12 cellular contexts compared by ENCODE assay signal in genomic region chr22:20110359-20110985, GRCh38. TPM values are rescaled to one million over a fixed set of nuclear protein-coding genes. Genes with fewer than 3 reads are reported as not detected.
DNase-seq lines count a peak whose midpoint lies in the region; ATAC-seq and TF ChIP-seq lines count a peak whose summit lies in the region.
"Had no signal": no experiment of that assay in that cellular context is flagged by ENCODE, and none has a peak within 500 bp of the region (broad histone marks: within the 10 kb centered on the region; RNA-seq: fewer than 3 reads in every experiment).

No MANE protein-coding gene starts in this region.

- peak overlapping the region; percentile 95 for H3K23ac ChIP-seq in neuronal stem cell (ENCODE audit: low read depth, low read length, poor library complexity)

- H4K8ac ChIP-seq in neuronal stem cell (ENCODE audit: low read depth, low read length) = no peak overlapping the region

- no peak overlapping the region for H3K14ac ChIP-seq in neuronal stem cell (ENCODE audit: low read length)

- H3K27me3 Mint-ChIP-seq in activated CD8-positive, alpha-beta memory T cell treated with anti-CD3 and anti-CD28 coated beads, Interleukin-2, amount 10 ng/mL, durations not matched to agents 7 days and 5 days = no peaks in the 10 kb centered on the region
- no peaks in the 10 kb centered on the region for H3K27me3 Mint-ChIP-seq in activated naive CD8-positive, alpha-beta T cell treated with anti-CD3 and anti-CD28 coated beads, Interleukin-2, amount 10 ng/mL, durations not matched to agents 7 days and 5 days

- H2AK5ac ChIP-seq in neuronal stem cell (ENCODE audit: low read depth, low read length) = no peak overlapping the region

- H3K36me3 ChIP-seq in HEK293 (ENCODE audit: control insufficient read depth in 2 of 2, insufficient read depth in 1 of 2, low read length in 2 of 2) (peaks cover 4 to 99% of the 10 kb centered on the region in 2 experiments; a peak in 2 of 3 replicates), neuronal stem cell (replicated peaks in 1 of 2; ENCODE audit: control insufficient read depth in 2 of 2, insufficient read depth in 2 of 2, low read length in 2 of 2) (peaks cover 90 to 100% of the 10 kb centered on the region in 2 donors)

- no peak overlapping the region for H2BK12ac ChIP-seq in neuronal stem cell (ENCODE audit: low read length)

- H3K27ac ChIP-seq in HEK293 (ENCODE audit: extremely low read depth, low read depth, low read length) = peak overlapping the region; percentile 18; the same call in 1 of the 2 replicates
- no peak overlapping the region for H3K27ac ChIP-seq in neuronal stem cell (replicated peaks; ENCODE audit: low read length)
- H3K27ac ChIP-seq: pancreas, upper lobe of left lung had no signal

- H3K4ac ChIP-seq in neuronal stem cell (ENCODE audit: low read length) = no peak overlapping the region

- peaks cover 38% of the 10 kb centered on the region for H3K4me1 Mint-ChIP-seq in activated CD8-positive, alpha-beta memory T cell treated with anti-CD3 and anti-CD28 coated beads, Interleukin-2, amount 10 ng/mL, durations not matched to agents 7 days and 5 days
- peaks cover 25% of the 10 kb centered on the region for H3K4me1 Mint-ChIP-seq in activated naive CD8-positive, alpha-beta T cell treated with anti-CD3 and anti-CD28 coated beads, Interleukin-2, amount 10 ng/mL, durations not matched to agents 7 days and 5 days

- no peaks in the 10 kb centered on the region for H3K9me3 Mint-ChIP-seq in activated CD8-positive, alpha-beta memory T cell treated with anti-CD3 and anti-CD28 coated beads, Interleukin-2, amount 10 ng/mL, durations not matched to agents 7 days and 5 days (ENCODE audit: low read depth)
- H3K9me3 Mint-ChIP-seq in activated naive CD8-positive, alpha-beta T cell treated with anti-CD3 and anti-CD28 coated beads, Interleukin-2, amount 10 ng/mL, durations not matched to agents 7 days and 5 days = no peaks in the 10 kb centered on the region

- H2BK5ac ChIP-seq in neuronal stem cell (ENCODE audit: low read length) = no peak overlapping the region

- POLR2A ChIA-PET in HEK293 (lab: Yijun Ruan, JAX) = interaction anchor here (0.7 to 1.5 kb wide), 5 partner anchors 14 to 31 kb away, joined by 3 to 5 read pairs (median 3); partner anchors contain the start of gene DGCR8
- POLR2A ChIA-PET in activated naive CD8-positive, alpha-beta T cell treated with anti-CD3 and anti-CD28 coated beads, Interleukin-2, amount 10 ng/mL, durations not matched to agents 7 days and 5 days (lab: Charles Lee) = interaction anchor here (1.4 to 3.3 kb wide), 3 partner anchors 9 to 90 kb away, joined by 3 to 20 read pairs (median 8); partner anchors contain the start of gene TANGO2

- no peak for ATAC-seq in activated CD8-positive, alpha-beta memory T cell treated with anti-CD3 and anti-CD28 coated beads, Interleukin-2, amount 10 ng/mL, durations not matched to agents 7 days and 5 days
- no peak for ATAC-seq in activated naive CD8-positive, alpha-beta T cell treated with anti-CD3 and anti-CD28 coated beads, Interleukin-2, amount 10 ng/mL, durations not matched to agents 7 days and 5 days (ENCODE audit: low read depth)
- no peak for ATAC-seq in sciatic nerve

- intact Hi-C loops in sciatic nerve (cut with DNase I) = no loop called here

- WGBS in neuronal stem cell (ENCODE audit: extremely low coverage in 2 of 2, insufficient read length in 2 of 2, insufficient replicate concordance in 1 of 2), 2 donors = no CpG with 5 or more reads among the region's 9 CpGs

- peaks cover 18% of the 10 kb centered on the region for H3K36me3 Mint-ChIP-seq in activated CD8-positive, alpha-beta memory T cell treated with anti-CD3 and anti-CD28 coated beads, Interleukin-2, amount 10 ng/mL, durations not matched to agents 7 days and 5 days
- H3K36me3 Mint-ChIP-seq in activated naive CD8-positive, alpha-beta T cell treated with anti-CD3 and anti-CD28 coated beads, Interleukin-2, amount 10 ng/mL, durations not matched to agents 7 days and 5 days = peaks cover 6% of the 10 kb centered on the region

- H3K4me3 ChIP-seq in HEK293 (ENCODE audit: low read depth, low read length) (no peak overlapping the region), neuronal stem cell (ENCODE audit: low read length in 2 of 2) (no peak overlapping the region)
- H3K4me3 ChIP-seq: pancreas, upper lobe of left lung had no signal

- no peak overlapping the region for H2AFZ ChIP-seq in neuronal stem cell (ENCODE audit: low read length)

- peaks cover 27% of the 10 kb centered on the region for H3K79me1 ChIP-seq in neuronal stem cell (ENCODE audit: low read depth, low read length)

- CTCF ChIA-PET in activated CD8-positive, alpha-beta memory T cell treated with anti-CD3 and anti-CD28 coated beads, Interleukin-2, amount 10 ng/mL, durations not matched to agents 7 days and 5 days (lab: Charles Lee) = interaction anchor here (0.7 to 2.9 kb wide), 14 partner anchors 9 to 163 kb away, joined by 3 to 21 read pairs (median 4); no protein-coding TSS in a partner anchor
- CTCF ChIA-PET in HEK293 (lab: Yijun Ruan, JAX) = interaction anchor here (0.6 to 1.4 kb wide), 11 partner anchors 9 to 159 kb away, joined by 3 to 7 read pairs (median 3); no protein-coding TSS in a partner anchor

- H3K4me1 ChIP-seq in HEK293 (ENCODE audit: control insufficient read depth, insufficient read depth, low read length) = no peaks in the 10 kb centered on the region
- H3K4me1 ChIP-seq in neuronal stem cell (ENCODE audit: control insufficient read depth in 2 of 2, insufficient read depth in 1 of 2, low read depth in 1 of 2, low read length in 2 of 2) = no peaks in the 10 kb centered on the region

- H3K9ac ChIP-seq in neuronal stem cell (ENCODE audit: low read depth, low read length, poor library complexity) = no peak overlapping the region

- H3K4me2 ChIP-seq in neuronal stem cell (ENCODE audit: insufficient read depth, low read length, poor library complexity, severe bottlenecking) = no peak overlapping the region

- peak overlapping the region; percentile 82 for H3K27ac Mint-ChIP-seq in activated CD8-positive, alpha-beta memory T cell treated with anti-CD3 and anti-CD28 coated beads, Interleukin-2, amount 10 ng/mL, durations not matched to agents 7 days and 5 days
- peak overlapping the region; percentile 93 for H3K27ac Mint-ChIP-seq in activated naive CD8-positive, alpha-beta T cell treated with anti-CD3 and anti-CD28 coated beads, Interleukin-2, amount 10 ng/mL, durations not matched to agents 7 days and 5 days

- no peaks in the 10 kb centered on the region for H3K27me3 ChIP-seq in neuronal stem cell (ENCODE audit: control insufficient read depth in 3 of 3, insufficient read depth in 3 of 3, low read depth in 1 of 3, low read length in 3 of 3)
- H3K27me3 ChIP-seq: pancreas, upper lobe of left lung had no signal

- no peak overlapping the region for H2BK15ac ChIP-seq in neuronal stem cell (ENCODE audit: low read length)

- H2BK120ac ChIP-seq in neuronal stem cell (ENCODE audit: low read depth, low read length) = no peak overlapping the region

- no peak overlapping the region for H3K18ac ChIP-seq in neuronal stem cell (ENCODE audit: low read length)

- H3K9me3 ChIP-seq in HEK293 (ENCODE audit: control insufficient read depth, insufficient read depth, low read depth, low read length) (no peaks in the 10 kb centered on the region), neuronal stem cell (replicated peaks in 1 of 2; ENCODE audit: control insufficient read depth in 2 of 2, insufficient read depth in 1 of 2, low read depth in 1 of 2, low read length in 2 of 2) (no peaks in the 10 kb centered on the region)
- H3K9me3 ChIP-seq: pancreas, upper lobe of left lung had no signal

- no peak for TF ChIP-seq CTCF in HEK293 (tag by site-specific recombination; IDR thresholded peaks at IDR 0.05)

- no peak for DNase-seq in activated CD8-positive, alpha-beta memory T cell treated with anti-CD3 and anti-CD28 coated beads, Interleukin-2, amount 10 ng/mL, durations not matched to agents 7 days and 5 days
- no peak for DNase-seq in activated CD8-positive, alpha-beta memory T cell treated with anti-CD3 and anti-CD28 coated beads, Interleukin-2, amount 50 U/mL, for 4 hours
- DNase-seq in activated naive CD8-positive, alpha-beta T cell treated with anti-CD3 and anti-CD28 coated beads, Interleukin-2, amount 10 ng/mL, durations not matched to agents 7 days and 5 days = no peak
- DNase-seq in neuronal stem cell (ENCODE audit: low spot score) = no peak
- no peak for DNase-seq in sciatic nerve (ENCODE audit: low spot score)
- no peak for DNase-seq in NCI-H2081 (lab: John Stamatoyannopoulos, UW)
- no peak for DNase-seq in cerebellar cortex (ENCODE audit: low spot score)
- DNase-seq: amniotic stem cell, DMS153 had no signal

- H4K91ac ChIP-seq in neuronal stem cell (ENCODE audit: low read depth, low read length, poor library complexity) = no peak overlapping the region

- no peak overlapping the region for H3K4me3 Mint-ChIP-seq in activated CD8-positive, alpha-beta memory T cell treated with anti-CD3 and anti-CD28 coated beads, Interleukin-2, amount 10 ng/mL, durations not matched to agents 7 days and 5 days
- H3K4me3 Mint-ChIP-seq in activated naive CD8-positive, alpha-beta T cell treated with anti-CD3 and anti-CD28 coated beads, Interleukin-2, amount 10 ng/mL, durations not matched to agents 7 days and 5 days = no peak overlapping the region

RNA-seq across cellular contexts. Expression of gene RANBP1, which starts 5.4 kb away (rescaled TPM):
- total RNA-seq in activated CD8-positive, alpha-beta memory T cell treated with anti-CD3 and anti-CD28 coated beads, Interleukin-2, amount 10 ng/mL, durations not matched to agents 7 days and 5 days = 100 to 1,000 TPM; 318 to 345 TPM
- 100 to 1,000 TPM; 190 to 203 TPM for total RNA-seq in activated naive CD8-positive, alpha-beta T cell treated with anti-CD3 and anti-CD28 coated beads, Interleukin-2, amount 10 ng/mL, durations not matched to agents 7 days and 5 days
- polyA plus RNA-seq in neuronal stem cell (2013, experiment 1 of 2) = 496 TPM
- 494 TPM for polyA plus RNA-seq in neuronal stem cell (2013, experiment 2 of 2)
- total RNA-seq in sciatic nerve = 58.8 TPM

RNA-seq across cellular contexts. Expression of gene TRMT2A, which starts 6.6 kb away (rescaled TPM):
- 100 to 1,000 TPM in 1 of 2 experiments, 10 to 100 TPM in 1; 98.1 to 140 TPM for total RNA-seq in activated CD8-positive, alpha-beta memory T cell treated with anti-CD3 and anti-CD28 coated beads, Interleukin-2, amount 10 ng/mL, durations not matched to agents 7 days and 5 days
- 100 to 1,000 TPM; 107 to 118 TPM for total RNA-seq in activated naive CD8-positive, alpha-beta T cell treated with anti-CD3 and anti-CD28 coated beads, Interleukin-2, amount 10 ng/mL, durations not matched to agents 7 days and 5 days
- 21.2 TPM for polyA plus RNA-seq in neuronal stem cell (2013, experiment 1 of 2)
- 21.9 TPM for polyA plus RNA-seq in neuronal stem cell (2013, experiment 2 of 2)
- 46.8 TPM for total RNA-seq in sciatic nerve

RNA-seq across cellular contexts. Expression of gene ZDHHC8, which starts 21.1 kb away (rescaled TPM):
- total RNA-seq in activated CD8-positive, alpha-beta memory T cell treated with anti-CD3 and anti-CD28 coated beads, Interleukin-2, amount 10 ng/mL, durations not matched to agents 7 days and 5 days = 10 to 100 TPM; 57.9 to 66.3 TPM
- total RNA-seq in activated naive CD8-positive, alpha-beta T cell treated with anti-CD3 and anti-CD28 coated beads, Interleukin-2, amount 10 ng/mL, durations not matched to agents 7 days and 5 days = 10 to 100 TPM; 64.1 to 66.9 TPM
- polyA plus RNA-seq in neuronal stem cell (2013, experiment 1 of 2) = 44.3 TPM
- polyA plus RNA-seq in neuronal stem cell (2013, experiment 2 of 2) = 42.8 TPM
- total RNA-seq in sciatic nerve = 143 TPM

RNA-seq across cellular contexts. Expression of gene DGCR8, which starts 30.4 kb away (rescaled TPM):
- total RNA-seq in activated CD8-positive, alpha-beta memory T cell treated with anti-CD3 and anti-CD28 coated beads, Interleukin-2, amount 10 ng/mL, durations not matched to agents 7 days and 5 days = 10 to 100 TPM; 70.4 to 71.9 TPM
- total RNA-seq in activated naive CD8-positive, alpha-beta T cell treated with anti-CD3 and anti-CD28 coated beads, Interleukin-2, amount 10 ng/mL, durations not matched to agents 7 days and 5 days = 10 to 100 TPM; 54.3 to 54.5 TPM
- 16.3 TPM for polyA plus RNA-seq in neuronal stem cell (2013, experiment 1 of 2)
- 16.3 TPM for polyA plus RNA-seq in neuronal stem cell (2013, experiment 2 of 2)
- total RNA-seq in sciatic nerve = 37.6 TPM

RNA-seq across cellular contexts. Expression of gene CCDC188, which starts 40.4 kb away (rescaled TPM):
- total RNA-seq in activated CD8-positive, alpha-beta memory T cell treated with anti-CD3 and anti-CD28 coated beads, Interleukin-2, amount 10 ng/mL, durations not matched to agents 7 days and 5 days = not detected
- under 1 TPM in 1 of 2 experiments, not detected in 1; 0.51 TPM for total RNA-seq in activated naive CD8-positive, alpha-beta T cell treated with anti-CD3 and anti-CD28 coated beads, Interleukin-2, amount 10 ng/mL, durations not matched to agents 7 days and 5 days
- polyA plus RNA-seq in neuronal stem cell (2013, experiment 1 of 2) = not detected
- polyA plus RNA-seq in neuronal stem cell (2013, experiment 2 of 2) = not detected
- 6.8 TPM for total RNA-seq in sciatic nerve
